9 cellular contexts compared by ENCODE assay signal in the genomic region with DNA sequence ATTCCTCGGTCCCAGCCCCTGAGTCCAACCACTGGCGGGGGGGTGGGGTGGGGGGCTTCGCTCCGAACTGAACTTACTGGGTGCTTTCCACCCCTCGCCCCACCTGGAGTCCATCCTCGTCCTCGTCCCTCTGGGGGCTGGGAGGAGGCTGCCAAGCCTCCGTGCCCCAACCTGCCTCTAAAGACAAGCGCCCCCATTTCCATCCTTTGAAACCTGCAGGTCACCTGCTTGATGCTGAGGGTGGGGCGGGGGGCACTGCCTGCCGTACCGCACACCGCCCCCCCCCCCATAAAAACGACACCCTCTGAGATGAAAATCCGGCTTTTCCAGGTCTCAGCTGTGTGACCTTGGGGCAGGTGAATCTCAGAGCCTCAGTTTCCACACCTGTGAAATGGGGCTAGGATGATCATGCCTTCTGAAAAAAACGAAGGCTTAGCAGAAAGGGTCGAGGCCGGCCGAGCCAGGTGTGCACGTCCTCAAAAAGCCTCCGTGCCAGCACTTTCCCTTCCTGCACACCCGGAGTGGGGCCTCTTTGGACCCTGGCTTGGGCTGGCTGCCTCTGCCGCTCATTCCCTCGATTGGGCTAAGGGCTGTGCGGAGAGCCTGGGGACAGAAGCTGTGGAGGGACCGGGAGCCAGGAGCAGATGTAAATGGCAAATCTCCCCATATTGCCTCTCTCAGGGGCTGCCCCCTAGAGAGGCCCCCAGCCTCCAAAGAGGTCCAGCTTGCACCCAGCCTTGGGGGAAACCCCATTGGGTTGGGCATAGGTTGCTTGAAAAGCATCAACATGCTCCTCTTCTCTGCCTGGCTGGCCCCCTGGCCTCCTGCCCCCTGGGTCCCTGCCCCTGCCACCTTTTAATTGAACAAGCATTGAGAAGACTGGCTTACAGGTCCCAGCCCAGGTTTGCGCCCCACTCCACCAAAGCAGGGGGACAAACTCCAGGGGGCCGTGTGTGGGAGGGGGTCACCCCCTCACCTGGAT. TPM values are rescaled to one million over a fixed set of nuclear protein-coding genes. Genes with fewer than 3 reads are reported as not detected.
DNase-seq lines count a peak whose midpoint lies in the region; ATAC-seq lines count a peak whose summit lies in the region.
"Had no signal": no experiment of that assay in that cellular context is flagged by ENCODE, and none has a peak within 500 bp of the region (broad histone marks: within the 10 kb centered on the region; RNA-seq: fewer than 3 reads in every experiment).

No MANE protein-coding gene starts in this region.

- H3K9me2 ChIP-seq in GM23248 (ENCODE audit: insufficient read depth) = no peaks in the 10 kb centered on the region

- peaks cover 4% of the 10 kb centered on the region; the same call in 1 of the 2 replicates for H3K27me3 ChIP-seq in GM23248 (replicated peaks; ENCODE audit: insufficient read depth)
- peaks cover 62% of the 10 kb centered on the region for H3K27me3 ChIP-seq in iPS-20b (ENCODE audit: insufficient read depth, low read length)

- no peak overlapping the region for H2AFZ ChIP-seq in GM23248

- DNase-seq in GM23248 = no peak
- peak; percentile 39 for DNase-seq in activated CD8-positive, alpha-beta memory T cell treated with anti-CD3 and anti-CD28 coated beads, Interleukin-2, amount 10 ng/mL, durations not matched to agents 7 days and 5 days
- DNase-seq in sciatic nerve (ENCODE audit: low spot score) = peak; percentile 43
- DNase-seq in RPMI8226 = no peak
- no peak for DNase-seq in NCI-H2029 treated with DMSO at 0.1 percent for 48 hours (lab: John Stamatoyannopoulos, UW)
- DNase-seq in kidney glomerular epithelial cell (lab: John Stamatoyannopoulos, UW) = no peak

- no peaks in the 10 kb centered on the region for H4K20me1 ChIP-seq in GM23248 (ENCODE audit: insufficient read depth)

- H3K4me1 ChIP-seq in GM23248 (ENCODE audit: insufficient read depth) = no peaks in the 10 kb centered on the region
- peaks cover 4% of the 10 kb centered on the region; the same call in 1 of the 2 replicates for H3K4me1 ChIP-seq in iPS-20b (ENCODE audit: insufficient read depth, low read length)

- no peak overlapping the region for H3K27ac Mint-ChIP-seq in activated CD8-positive, alpha-beta memory T cell treated with anti-CD3 and anti-CD28 coated beads, Interleukin-2, amount 10 ng/mL, durations not matched to agents 7 days and 5 days
- H3K27ac Mint-ChIP-seq: dendritic cell treated with granulocyte-macrophage colony-stimulating factor and Interleukin-4, amounts not matched to agents 40 ng/mL and 50 ng/mL, for 4 days had no signal

- peak overlapping the region; percentile 60 for H3K4me3 ChIP-seq in GM23248
- peak overlapping the region; percentile 59; the same call in 1 of the 2 replicates for H3K4me3 ChIP-seq in iPS-20b (ENCODE audit: low read length)

- H3K4me3 Mint-ChIP-seq in activated CD8-positive, alpha-beta memory T cell treated with anti-CD3 and anti-CD28 coated beads, Interleukin-2, amount 10 ng/mL, durations not matched to agents 7 days and 5 days = no peak overlapping the region
- H3K4me3 Mint-ChIP-seq: dendritic cell treated with granulocyte-macrophage colony-stimulating factor and Interleukin-4, amounts not matched to agents 40 ng/mL and 50 ng/mL, for 4 days had no signal

- H3K36me3 ChIP-seq in GM23248 (ENCODE audit: low read depth) (no peaks in the 10 kb centered on the region), iPS-20b (ENCODE audit: insufficient read depth, low read depth, low read length) (no peaks in the 10 kb centered on the region)

- H3K9me3 ChIP-seq in GM23248 (ENCODE audit: low read depth) (no peaks in the 10 kb centered on the region), iPS-20b (ENCODE audit: insufficient read depth, low read depth, low read length) (no peaks in the 10 kb centered on the region)

- no peak for ATAC-seq in activated CD8-positive, alpha-beta memory T cell treated with anti-CD3 and anti-CD28 coated beads, Interleukin-2, amount 10 ng/mL, durations not matched to agents 7 days and 5 days
- ATAC-seq in sciatic nerve (no peak), HG02571 (IDR thresholded peaks at IDR 0.05; ENCODE audit: unreplicated experiment) (no peak)

- no peaks in the 10 kb centered on the region for H3K9me3 Mint-ChIP-seq in activated CD8-positive, alpha-beta memory T cell treated with anti-CD3 and anti-CD28 coated beads, Interleukin-2, amount 10 ng/mL, durations not matched to agents 7 days and 5 days (ENCODE audit: low read depth)
- H3K9me3 Mint-ChIP-seq: dendritic cell treated with granulocyte-macrophage colony-stimulating factor and Interleukin-4, amounts not matched to agents 40 ng/mL and 50 ng/mL, for 4 days had no signal

- H3F3A ChIP-seq in GM23248 (ENCODE audit: insufficient read depth) = 0 out of 2 replicates have a peak, but pooled peaks cover 5% of the 10 kb centered on the region

- intact Hi-C loops in sciatic nerve (cut with DNase I) = no loop called here

- H3K79me2 ChIP-seq in GM23248 (ENCODE audit: insufficient read depth) = no peaks in the 10 kb centered on the region

- H3K4me1 Mint-ChIP-seq in activated CD8-positive, alpha-beta memory T cell treated with anti-CD3 and anti-CD28 coated beads, Interleukin-2, amount 10 ng/mL, durations not matched to agents 7 days and 5 days = peaks cover 2% of the 10 kb centered on the region

- H3K27ac ChIP-seq in GM23248 = no peak overlapping the region
- H3K27ac ChIP-seq in iPS-20b (ENCODE audit: low read length) = no peak overlapping the region

- H3K9ac ChIP-seq in GM23248 = no peak overlapping the region
- H3K9ac ChIP-seq in iPS-20b (ENCODE audit: low read depth, low read length) = no peak overlapping the region

- peaks cover 24% of the 10 kb centered on the region for H3K27me3 Mint-ChIP-seq in activated CD8-positive, alpha-beta memory T cell treated with anti-CD3 and anti-CD28 coated beads, Interleukin-2, amount 10 ng/mL, durations not matched to agents 7 days and 5 days

- in situ Hi-C loops in GM23248 (cut with MboI) = no loop called here

- no peaks in the 10 kb centered on the region for H3K36me3 Mint-ChIP-seq in activated CD8-positive, alpha-beta memory T cell treated with anti-CD3 and anti-CD28 coated beads, Interleukin-2, amount 10 ng/mL, durations not matched to agents 7 days and 5 days

- WGBS in GM23248 (ENCODE audit: low coverage in 1 of 2, low lambda C conversion rate in 2 of 2, missing lambda C conversion rate in 2 of 2), 2 experiments = 37 to 38% methylated on average over 23 to 25 of the region's 28 CpGs

- no peak overlapping the region for H3K4me2 ChIP-seq in GM23248 (ENCODE audit: unreplicated experiment)

- CTCF ChIA-PET in activated CD8-positive, alpha-beta memory T cell treated with anti-CD3 and anti-CD28 coated beads, Interleukin-2, amount 10 ng/mL, durations not matched to agents 7 days and 5 days (lab: Charles Lee) = no interaction called here

RNA-seq across cellular contexts. Expression of gene ELFN1, which starts 1.1 kb away (rescaled TPM):
- 5.1 and 6.2 TPM in 2 replicates for total RNA-seq in GM23248 (2014; rRNA removed; shearing (Covaris generic))
- 0.13 and 0.19 TPM in 2 replicates for polyA plus RNA-seq in GM23248 (2016; fragmentation: Nextera tagmentation; extraction: Ambion mirVana)
- total RNA-seq in activated CD8-positive, alpha-beta memory T cell treated with anti-CD3 and anti-CD28 coated beads, Interleukin-2, amount 10 ng/mL, durations not matched to agents 7 days and 5 days = not detected
- total RNA-seq in sciatic nerve = 2.4 TPM

Comparison
In these comparisons a context has a peak if more than half of its experiments do, and no peak if none do; other contexts are left out.
1. DNase-seq: peak in activated CD8-positive, alpha-beta memory T cell treated with anti-CD3 and anti-CD28 coated beads, Interleukin-2, amount 10 ng/mL, durations not matched to agents 7 days and 5 days (single experiment) and sciatic nerve (single experiment); none in GM23248 (single experiment), RPMI8226 (single experiment), NCI-H2029 treated with DMSO at 0.1 percent for 48 hours (single experiment) and kidney glomerular epithelial cell (single experiment).